ENCODE assay signal across 8 cellular contexts in genomic region chr17:1714980-1715802, GRCh38. TPM values are rescaled to one million over a fixed set of nuclear protein-coding genes. Genes with fewer than 3 reads are reported as not detected.
DNase-seq lines count a peak whose midpoint lies in the region; TF ChIP-seq lines count a peak whose summit lies in the region.

No MANE protein-coding gene starts in this region.

- no peaks in the 10 kb centered on the region for H4K20me1 ChIP-seq in neural cell (ENCODE audit: insufficient read depth)

- no peak overlapping the region for H2AFZ ChIP-seq in neural cell (ENCODE audit: low read depth, low read length)

- no peaks in the 10 kb centered on the region for H3K9me3 ChIP-seq in ES-I3 (ENCODE audit: control insufficient read depth, insufficient read depth, low read length)
- no peaks in the 10 kb centered on the region for H3K9me3 ChIP-seq in neural cell (ENCODE audit: low read length)

- TF ChIP-seq EP300 in neural cell (conservative IDR thresholded peaks at IDR 0.05; ENCODE audit: poor library complexity, severe bottlenecking), result no peak

- peaks cover 4% of the 10 kb centered on the region for H3F3A ChIP-seq in neural cell (ENCODE audit: insufficient read depth, low read length, poor library complexity, severe bottlenecking)

- H3K4me3 ChIP-seq in fibroblast of villous mesenchyme (ENCODE audit: low read depth, low read length) (peak overlapping the region; percentile 83), neural cell (ENCODE audit: low read length) (peak overlapping the region; percentile 96)

- H3K27me3 ChIP-seq in neural cell (ENCODE audit: insufficient read depth, low read depth, low read length), result peaks cover 12% of the 10 kb centered on the region

- DNase-seq in NCI-H69 (lab: John Stamatoyannopoulos, UW) (peak; percentile 39), fibroblast of villous mesenchyme (ENCODE audit: low read depth) (peak; percentile 91), DMS153 treated with DMSO at 0.1 percent for 48 hours (lab: John Stamatoyannopoulos, UW; ENCODE audit: unreplicated experiment) (no peak), NCI-H128 (lab: John Stamatoyannopoulos, UW; ENCODE audit: unreplicated experiment) (no peak), NCI-H1105 (lab: John Stamatoyannopoulos, UW) (no peak)
- peak; percentile 43 for DNase-seq in activated T-helper 9 cell treated with anti-CD3 and anti-CD28 coated beads, Interleukin-2, amount 50 U/mL, for 16 hours (ENCODE audit: low read depth)

- no peak for TF ChIP-seq RAD21 in neural cell (conservative IDR thresholded peaks at IDR 0.05)

- H3K27ac ChIP-seq in neural cell (ENCODE audit: low read length), result peak overlapping the region; percentile 71

- TF ChIP-seq CTCF in fibroblast of villous mesenchyme (IDR thresholded peaks at IDR 0.05; ENCODE audit: insufficient read depth, low read depth, low read length) (no peak), neural cell (IDR thresholded peaks at IDR 0.05; ENCODE audit: poor library complexity, severe bottlenecking) (no peak)

- no peaks in the 10 kb centered on the region for H3K36me3 ChIP-seq in ES-I3 (ENCODE audit: insufficient read depth, low read length)
- no peaks in the 10 kb centered on the region for H3K36me3 ChIP-seq in neural cell (ENCODE audit: insufficient read depth, low read length)

- peaks cover 14% of the 10 kb centered on the region for H3K4me1 ChIP-seq in ES-I3 (ENCODE audit: insufficient read depth, low read length)

- H3K4me2 ChIP-seq in neural cell (ENCODE audit: low read length), result peak overlapping the region; percentile 73

- H3K79me2 ChIP-seq in neural cell (replicated peaks; ENCODE audit: insufficient read depth, low read length), result peaks cover 4% of the 10 kb centered on the region

- H3K9me2 ChIP-seq in neural cell (ENCODE audit: insufficient read depth, low read length), result no peaks in the 10 kb centered on the region

- H3K9ac ChIP-seq in ES-I3 (ENCODE audit: low read depth, low read length), result peak overlapping the region; percentile 44; the same call in 1 of the 2 replicates
- peak overlapping the region; percentile 88 for H3K9ac ChIP-seq in neural cell (ENCODE audit: low read length)

TF ChIP-seq in neural cell, 6 proteins besides CTCF, POLR2A, EP300 and RAD21:
- TF ChIP-seq SMC3 (conservative IDR thresholded peaks at IDR 0.05; ENCODE audit: poor library complexity) (no peak), MXI1 (conservative IDR thresholded peaks at IDR 0.05; ENCODE audit: poor library complexity, severe bottlenecking) (no peak), POLR2AphosphoS5 (IDR thresholded peaks at IDR 0.05) (no peak), TAF1 (IDR thresholded peaks at IDR 0.05; ENCODE audit: low read depth) (no peak), REST (IDR thresholded peaks at IDR 0.05; ENCODE audit: borderline replicate concordance) (no peak), EZH2 (IDR thresholded peaks at IDR 0.05; ENCODE audit: borderline replicate concordance, insufficient read depth, low read length, poor library complexity, severe bottlenecking) (no peak)

RNA-seq across cellular contexts. Expression of gene TLCD2, which starts 5.0 kb away (rescaled TPM):
- total RNA-seq in fibroblast of villous mesenchyme, result 3.5 and 3.9 TPM in 2 replicates
- polyA plus RNA-seq in neural cell, result 0.08 and 0.14 TPM in 2 replicates
- under 0.01 TPM in 1 of 2 replicates, not detected in the other for polyA minus RNA-seq in neural cell

RNA-seq across cellular contexts. Expression of gene WDR81, which starts 9.3 kb away (rescaled TPM):
- total RNA-seq in fibroblast of villous mesenchyme, result 26.8 and 34.5 TPM in 2 replicates
- polyA plus RNA-seq in neural cell, result 5.4 and 5.8 TPM in 2 replicates
- 12.7 and 16.8 TPM in 2 replicates for polyA minus RNA-seq in neural cell

RNA-seq across cellular contexts. Expression of gene SERPINF2, which starts 27.5 kb away (rescaled TPM):
- total RNA-seq in fibroblast of villous mesenchyme, result 0.43 TPM in 1 of 2 replicates, not detected in the other
- polyA plus RNA-seq in neural cell, result 1.6 TPM in 1 of 2 replicates, not detected in the other
- polyA minus RNA-seq in neural cell, result not detected in 2 replicates

RNA-seq across cellular contexts. Expression of gene PRPF8, which starts 30.5 kb away (rescaled TPM):
- total RNA-seq in fibroblast of villous mesenchyme, result 107 and 117 TPM in 2 replicates
- polyA plus RNA-seq in neural cell, result 43.9 and 56.9 TPM in 2 replicates
- polyA minus RNA-seq in neural cell, result 149 and 158 TPM in 2 replicates

RNA-seq across cellular contexts. Expression of gene SERPINF1, which starts 46.7 kb away (rescaled TPM):
- 51.0 and 108 TPM in 2 replicates for total RNA-seq in fibroblast of villous mesenchyme
- polyA plus RNA-seq in neural cell, result 0.50 and 6.1 TPM in 2 replicates
- 1.2 TPM in 1 of 2 replicates, not detected in the other for polyA minus RNA-seq in neural cell

Comparison
In these comparisons a context has a peak if more than half of its experiments do, and no peak if none do; other contexts are left out.
1. DNase-seq: peak in NCI-H69 (single experiment), activated T-helper 9 cell treated with anti-CD3 and anti-CD28 coated beads, Interleukin-2, amount 50 U/mL, for 16 hours (single experiment) and fibroblast of villous mesenchyme (single experiment); none in DMS153 treated with DMSO at 0.1 percent for 48 hours (single experiment), NCI-H128 (single experiment) and NCI-H1105 (single experiment).